Comparison of ENCODE assay signal across 22 cellular contexts in the genomic region with DNA sequence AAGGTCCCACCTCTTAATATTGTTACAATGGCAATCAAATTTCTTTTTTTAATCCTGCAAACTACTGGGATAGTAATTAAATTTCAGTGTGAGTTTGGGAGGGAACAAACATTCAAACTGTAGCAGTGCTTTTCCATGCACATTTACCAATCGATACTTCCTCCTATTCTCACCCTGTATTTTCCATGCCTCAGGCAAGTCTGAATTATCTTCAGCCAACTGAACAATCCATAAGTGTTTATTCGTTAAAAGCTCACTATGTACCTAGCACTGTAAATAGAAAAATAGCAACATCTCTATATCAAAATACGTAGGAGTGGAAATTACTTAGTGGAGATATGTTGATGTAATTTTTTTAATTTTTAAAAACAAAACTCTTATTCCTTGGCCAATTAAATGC. TPM values are rescaled to one million over a fixed set of nuclear protein-coding genes. Genes with fewer than 3 reads are reported as not detected.
DNase-seq lines count a peak whose midpoint lies in the region; TF ChIP-seq lines count a peak whose summit lies in the region.
"Had no signal": no experiment of that assay in that cellular context is flagged by ENCODE, and none has a peak within 500 bp of the region (broad histone marks: within the 10 kb centered on the region; RNA-seq: fewer than 3 reads in every experiment).

No MANE protein-coding gene starts in this region.

- H3K27me3 Mint-ChIP-seq in mesothelial cell of epicardium (ENCODE audit: low read depth), result peaks cover 18% of the 10 kb centered on the region

- no peak for TF ChIP-seq CTCF in C4-2B (conservative IDR thresholded peaks at IDR 0.05)
- TF ChIP-seq CTCF in VCaP (conservative IDR thresholded peaks at IDR 0.05), result no peak
- no peak for TF ChIP-seq CTCF in mesothelial cell of epicardium (IDR thresholded peaks at IDR 0.05; ENCODE audit: unreplicated experiment)

- no peaks in the 10 kb centered on the region for H3K9me3 Mint-ChIP-seq in mesothelial cell of epicardium
- H3K9me3 Mint-ChIP-seq: GM23338 had no signal

- no peak overlapping the region for H3K4me3 Mint-ChIP-seq in mesothelial cell of epicardium
- H3K4me3 Mint-ChIP-seq: CD4-positive, CD25-positive, alpha-beta regulatory T cell; GM23338 had no signal

- no peaks in the 10 kb centered on the region for H3K36me3 Mint-ChIP-seq in mesothelial cell of epicardium
- H3K36me3 Mint-ChIP-seq: CD4-positive, CD25-positive, alpha-beta regulatory T cell had no signal

- no peak overlapping the region for H3K27ac Mint-ChIP-seq in mesothelial cell of epicardium
- H3K27ac Mint-ChIP-seq: CD4-positive, CD25-positive, alpha-beta regulatory T cell; GM23338 had no signal

- H3K27ac ChIP-seq in C4-2B (peak overlapping the region; percentile 61), VCaP (peak overlapping the region; percentile 21)

- peak; percentile 8 for DNase-seq in NCI-H2029 (lab: John Stamatoyannopoulos, UW)
- DNase-seq in NCI-H2029 treated with DMSO at 0.1 percent for 48 hours (lab: John Stamatoyannopoulos, UW), result no peak
- DNase-seq in DMS79 treated with DMSO at 0.1 percent for 48 hours (lab: John Stamatoyannopoulos, UW), result peak; percentile 94
- DNase-seq in mesothelial cell of epicardium (ENCODE audit: low spot score in 2 of 2, unreplicated experiment in 2 of 2), result no peak
- no peak for DNase-seq in ecto neural progenitor cell (ENCODE audit: low spot score)
- DNase-seq: BE2C; Caco-2; CD4-positive, CD25-positive, alpha-beta regulatory T cell; DMS 273 treated with DMSO at 0.1 percent for 48 hours; GDM1; KG1; NCI-H1105; NCI-H2081 treated with DMSO at 0.1 percent for 48 hours; NCI-H446 treated with DMSO at 0.1 percent for 48 hours; NCI-H526 treated with DMSO at 0.1 percent for 48 hours; NK-92 treated with Interleukin-12 subunit alpha and Interleukin-12 subunit beta, amount 100 ng/mL, for 24 hours; SIG-M5; SK-N-SH; T-helper 2 cell had no signal

- no peaks in the 10 kb centered on the region for H3K4me1 Mint-ChIP-seq in mesothelial cell of epicardium
- H3K4me1 Mint-ChIP-seq: CD4-positive, CD25-positive, alpha-beta regulatory T cell; GM23338 had no signal

RNA-seq across cellular contexts. Expression of a gene that starts 43.5 kb away (rescaled TPM):
- 0.24 to 0.34 TPM (median 0.34 TPM) in 3 replicates for total RNA-seq in mesothelial cell of epicardium
- total RNA-seq: CD4-positive, CD25-positive, alpha-beta regulatory T cell had no signal

RNA-seq across cellular contexts. Expression of a gene that starts 46.6 kb away (rescaled TPM):
- total RNA-seq in mesothelial cell of epicardium, result 0.20 to 0.24 TPM (median 0.20 TPM) in 3 replicates

Comparison
In these comparisons a context has a peak if more than half of its experiments do, and no peak if none do; other contexts are left out.
1. DNase-seq: peak in NCI-H2029 (single experiment) and DMS79 treated with DMSO at 0.1 percent for 48 hours (single experiment); none in NCI-H2029 treated with DMSO at 0.1 percent for 48 hours (single experiment), mesothelial cell of epicardium (0 of 2) and ecto neural progenitor cell (single experiment).